Comparison of ENCODE assay signal across 8 cellular contexts in genomic region chr4:10164877-10165283, GRCh38. TPM values are rescaled to one million over a fixed set of nuclear protein-coding genes. Genes with fewer than 3 reads are reported as not detected.
DNase-seq lines count a peak whose midpoint lies in the region; ATAC-seq and TF ChIP-seq lines count a peak whose summit lies in the region.

No MANE protein-coding gene starts in this region.

- H3K9me3 ChIP-seq in BE2C (no peaks in the 10 kb centered on the region), SJCRH30 (replicated peaks) (no peaks in the 10 kb centered on the region; the same call in 1 of the 2 replicates), psoas muscle (no peaks in the 10 kb centered on the region)

- DNase-seq in BE2C (peak; percentile 29), GM20000 (ENCODE audit: low spot score) (peak; percentile 54), SJCRH30 (peak; percentile 43 to 79), fibroblast of villous mesenchyme (ENCODE audit: low read depth) (peak; percentile 38), psoas muscle (peak in 1 of 2 donors; percentile 19), omental fat pad (ENCODE audit: low spot score) (no peak)

- H3K27ac ChIP-seq in SJCRH30 (no peak overlapping the region), psoas muscle (no peak overlapping the region)

- peak; percentile 69 for TF ChIP-seq CTCF in BE2C (IDR thresholded peaks at IDR 0.05; ENCODE audit: low read depth, low read length)
- TF ChIP-seq CTCF in GM20000 (IDR thresholded peaks at IDR 0.05; ENCODE audit: extremely low read depth, missing control alignments), result peak; percentile 15
- peak; percentile 72 for TF ChIP-seq CTCF in fibroblast of villous mesenchyme (IDR thresholded peaks at IDR 0.05; ENCODE audit: insufficient read depth, low read depth, low read length)
- peak; percentile 55 for TF ChIP-seq CTCF in psoas muscle (IDR thresholded peaks at IDR 0.05)
- TF ChIP-seq CTCF in omental fat pad (IDR thresholded peaks at IDR 0.05), result no peak

- ATAC-seq in psoas muscle (peak in 1 of 4 donors; percentile 55), GM18519 (IDR thresholded peaks at IDR 0.05; ENCODE audit: low FRiP score, unreplicated experiment) (no peak), HG03196 (IDR thresholded peaks at IDR 0.05; ENCODE audit: unreplicated experiment) (no peak), omental fat pad (ENCODE audit: low FRiP score) (no peak)

- H3K36me3 ChIP-seq in BE2C, result no peaks in the 10 kb centered on the region
- no peaks in the 10 kb centered on the region for H3K36me3 ChIP-seq in SJCRH30
- no peaks in the 10 kb centered on the region for H3K36me3 ChIP-seq in psoas muscle (ENCODE audit: insufficient read depth in 1 of 2, low read depth in 1 of 2)

- H3K27me3 ChIP-seq in BE2C (no peaks in the 10 kb centered on the region), SJCRH30 (peaks cover 10% of the 10 kb centered on the region; the same call in 1 of the 2 replicates), psoas muscle (ENCODE audit: insufficient read depth in 3 of 3, low read length in 2 of 3) (no peaks in the 10 kb centered on the region)

- H3K4me3 ChIP-seq in BE2C (ENCODE audit: low read depth, low read length) (no peak overlapping the region), SJCRH30 (no peak overlapping the region), fibroblast of villous mesenchyme (ENCODE audit: low read depth, low read length) (no peak overlapping the region), psoas muscle (no peak overlapping the region)

- intact Hi-C loops in psoas muscle (cut with DNase I), result loop anchor here (5.0 to 10.0 kb wide), 3 partner anchors 237 to 372 kb away; no protein-coding TSS in a partner anchor

- WGBS in psoas muscle, 3 donors, result 35 to 46% (median 35%) methylated on average over 3 of the region's 3 CpGs

- no peaks in the 10 kb centered on the region for H3K4me1 ChIP-seq in BE2C
- peaks cover 14% of the 10 kb centered on the region; the same call in 1 of the 2 replicates for H3K4me1 ChIP-seq in SJCRH30
- H3K4me1 ChIP-seq in psoas muscle, result no peaks in the 10 kb centered on the region

RNA-seq across cellular contexts. Expression of gene WDR1, which starts 48.3 kb away (rescaled TPM):
- polyA plus RNA-seq in BE2C (2012; ENCODE audit: insufficient read depth, insufficient read length, low read depth), result 93.6 TPM
- total RNA-seq in SJCRH30 (2014; rRNA removed; shearing (Covaris generic)), result 95.1 and 95.7 TPM in 2 replicates
- total RNA-seq in fibroblast of villous mesenchyme (436 and 516 TPM in 2 replicates), psoas muscle (100 to 1,000 TPM in 3 of 4 donors, 10 to 100 TPM in 1; 86.3 to 146 (median 118) TPM), omental fat pad (100 to 1,000 TPM; 114 to 219 (median 135) TPM)
- 100 to 1,000 TPM in 1 of 3 donors, 10 to 100 TPM in 2; 55.6 to 273 (median 79.1) TPM for polyA plus RNA-seq in psoas muscle

Comparison
In these comparisons a context has a peak if more than half of its experiments do, and no peak if none do; other contexts are left out.
1. CTCF ChIP-seq: peak in BE2C (single experiment), GM20000 (single experiment), fibroblast of villous mesenchyme (single experiment) and psoas muscle (single experiment); none in omental fat pad (0 of 3).